ENCODE assay signal across 24 cellular contexts in genomic region chr7:117672433-117672832, GRCh38.
DNase-seq lines count a peak whose midpoint lies in the region; ATAC-seq and TF ChIP-seq lines count a peak whose summit lies in the region.
"Had no signal": no experiment of that assay in that cellular context is flagged by ENCODE, and none has a peak within 500 bp of the region (broad histone marks: within the 10 kb centered on the region; RNA-seq: fewer than 3 reads in every experiment).

No MANE protein-coding gene starts in this region.

- no peak overlapping the region for H3K4me3 ChIP-seq in suprapubic skin
- H3K4me3 ChIP-seq: gastroesophageal sphincter, smooth muscle cell, tibial artery had no signal

- no peaks in the 10 kb centered on the region for H3K9me3 ChIP-seq in suprapubic skin
- H3K9me3 ChIP-seq: gastroesophageal sphincter, neutrophil, SK-N-SH, tibial artery had no signal

- TF ChIP-seq POLR2A in suprapubic skin (IDR thresholded peaks at IDR 0.05): no peak

- DNase-seq in NCI-H1105 treated with DMSO at 0.1 percent for 48 hours (lab: John Stamatoyannopoulos, UW) (peak; percentile 3), NCI-H1105 (lab: John Stamatoyannopoulos, UW) (no peak), NCI-H345 (lab: John Stamatoyannopoulos, UW) (peak; percentile 38), suprapubic skin (ENCODE audit: low spot score in 2 of 2) (no peak), SHP77 treated with DMSO at 0.1 percent for 48 hours (lab: John Stamatoyannopoulos, UW) (no peak)
- DNase-seq: activated CD4-positive, alpha-beta T cell treated with anti-CD3 and anti-CD28 coated beads, Interleukin-2, amount 50 U/mL, for 1 hour; activated naive CD8-positive, alpha-beta T cell treated with anti-CD3 and anti-CD28 coated beads for 36 hours; CD4-positive, alpha-beta memory T cell; effector CD8-positive, alpha-beta T cell; HFFc6; NCI-H1436; NK-92 treated with Interleukin-12 subunit alpha and Interleukin-12 subunit beta, amount 100 ng/mL, for 24 hours; SK-N-SH; stimulated activated CD4-positive, alpha-beta T cell treated with anti-CD3 and anti-CD28 coated beads, Interleukin-2, amount 100 ng/mL, for 48 hours; stimulated activated naive CD4-positive, alpha-beta T cell treated with Interleukin-2 at 50 U/mL for 16 hours; tibial artery had no signal

- 42% methylated on average over 1 of the region's 1 CpG for WGBS in suprapubic skin

- no peaks in the 10 kb centered on the region for H3K27me3 ChIP-seq in suprapubic skin
- H3K27me3 ChIP-seq: gastroesophageal sphincter, neutrophil, tibial artery had no signal

- no peak for TF ChIP-seq EP300 in suprapubic skin (IDR thresholded peaks at IDR 0.05)

- peak overlapping the region; percentile 59 for H3K27ac ChIP-seq in suprapubic skin
- H3K27ac ChIP-seq: 22Rv1, gastroesophageal sphincter, neutrophil, tibial artery had no signal

- no peaks in the 10 kb centered on the region for H3K36me3 ChIP-seq in suprapubic skin
- H3K36me3 ChIP-seq: gastroesophageal sphincter, neutrophil, tibial artery had no signal

- H3K4me1 ChIP-seq in suprapubic skin: peaks cover 14% of the 10 kb centered on the region
- H3K4me1 ChIP-seq: tibial artery had no signal

- TF ChIP-seq CTCF in suprapubic skin (IDR thresholded peaks at IDR 0.05): no peak

- ATAC-seq in esophagus mucosa (peak; percentile 37), GM18861 (IDR thresholded peaks at IDR 0.05; ENCODE audit: unreplicated experiment) (no peak), HG03342 (IDR thresholded peaks at IDR 0.05; ENCODE audit: unreplicated experiment) (no peak)
- ATAC-seq: gastroesophageal sphincter, HepG2 had no signal

Comparison
In these comparisons a context has a peak if more than half of its experiments do, and no peak if none do; other contexts are left out.
1. DNase-seq: peak in NCI-H1105 treated with DMSO at 0.1 percent for 48 hours (single experiment) and NCI-H345 (single experiment); none in NCI-H1105 (single experiment), suprapubic skin (0 of 2) and SHP77 treated with DMSO at 0.1 percent for 48 hours (single experiment).